ENCODE assay signal across 11 cellular contexts in genomic region chr1:113808450-113809195, GRCh38. TPM values are rescaled to one million over a fixed set of nuclear protein-coding genes. Genes with fewer than 3 reads are reported as not detected.
DNase-seq lines count a peak whose midpoint lies in the region; ATAC-seq and TF ChIP-seq lines count a peak whose summit lies in the region.
"Had no signal": no experiment of that assay in that cellular context is flagged by ENCODE, and none has a peak within 500 bp of the region (broad histone marks: within the 10 kb centered on the region; RNA-seq: fewer than 3 reads in every experiment).

No MANE protein-coding gene starts in this region.

- CTCF ChIA-PET in activated CD4-positive, alpha-beta memory T cell treated with anti-CD3 and anti-CD28 coated beads for 36 hours (lab: Charles Lee): no interaction called here

- TF ChIP-seq CTCF in foreskin keratinocyte (conservative IDR thresholded peaks at IDR 0.05) (no peak), thoracic aorta (IDR thresholded peaks at IDR 0.05) (no peak)

- ATAC-seq in activated T-cell treated with anti-CD3 and anti-CD28 coated beads, Interleukin-2, amount 50 U/mL, for 4 hours: no peak
- ATAC-seq in foreskin keratinocyte: no peak
- no peak for ATAC-seq in thoracic aorta (ENCODE audit: insufficient number of reproducible peaks, low FRiP score, low read depth)
- no peak for ATAC-seq in GM19452 (IDR thresholded peaks at IDR 0.05; ENCODE audit: unreplicated experiment)

- intact Hi-C loops in activated CD4-positive, alpha-beta memory T cell treated with anti-CD3 and anti-CD28 coated beads for 36 hours (cut with micrococcal nuclease): no loop called here

- no peak overlapping the region for H3K27ac Mint-ChIP-seq in activated T-cell treated with anti-CD3 and anti-CD28 coated beads, Interleukin-2, amount 50 U/mL, for 24 hours
- H3K27ac Mint-ChIP-seq in activated CD4-positive, alpha-beta memory T cell treated with anti-CD3 and anti-CD28 coated beads for 36 hours: peak overlapping the region; percentile 38
- H3K27ac Mint-ChIP-seq: activated B cell treated with CpG ODN at 0.5 μM for 24 hours had no signal

- H3K4me3 Mint-ChIP-seq in activated T-cell treated with anti-CD3 and anti-CD28 coated beads, Interleukin-2, amount 50 U/mL, for 24 hours: peak overlapping the region; percentile 32
- no peak overlapping the region for H3K4me3 Mint-ChIP-seq in activated T-cell treated with anti-CD3 and anti-CD28 coated beads, Interleukin-2, amount 50 U/mL, for 4 hours
- no peak overlapping the region for H3K4me3 Mint-ChIP-seq in activated CD4-positive, alpha-beta memory T cell treated with anti-CD3 and anti-CD28 coated beads for 36 hours
- H3K4me3 Mint-ChIP-seq: activated B cell treated with CpG ODN at 0.5 μM for 24 hours had no signal

- peaks cover 50% of the 10 kb centered on the region for H3K36me3 Mint-ChIP-seq in activated T-cell treated with anti-CD3 and anti-CD28 coated beads, Interleukin-2, amount 50 U/mL, for 24 hours (ENCODE audit: low read depth)
- H3K36me3 Mint-ChIP-seq in activated T-cell treated with anti-CD3 and anti-CD28 coated beads, Interleukin-2, amount 50 U/mL, for 4 hours (ENCODE audit: insufficient read depth): peaks cover 11% of the 10 kb centered on the region
- H3K36me3 Mint-ChIP-seq in activated CD4-positive, alpha-beta memory T cell treated with anti-CD3 and anti-CD28 coated beads for 36 hours: peaks cover 11% of the 10 kb centered on the region

- POLR2A ChIA-PET in activated CD4-positive, alpha-beta memory T cell treated with anti-CD3 and anti-CD28 coated beads for 36 hours (lab: Charles Lee): no interaction called here

- no peaks in the 10 kb centered on the region for H3K36me3 ChIP-seq in thoracic aorta

- peaks cover 69% of the 10 kb centered on the region for H3K4me1 Mint-ChIP-seq in activated T-cell treated with anti-CD3 and anti-CD28 coated beads, Interleukin-2, amount 50 U/mL, for 24 hours (ENCODE audit: low read depth)
- H3K4me1 Mint-ChIP-seq in activated T-cell treated with anti-CD3 and anti-CD28 coated beads, Interleukin-2, amount 50 U/mL, for 4 hours (ENCODE audit: low read depth): peaks cover 58% of the 10 kb centered on the region
- H3K4me1 Mint-ChIP-seq in activated CD4-positive, alpha-beta memory T cell treated with anti-CD3 and anti-CD28 coated beads for 36 hours (ENCODE audit: low read depth): peaks cover 56% of the 10 kb centered on the region

- H3K9me3 ChIP-seq in thoracic aorta: no peaks in the 10 kb centered on the region

- no peak for DNase-seq in activated T-cell treated with anti-CD3 and anti-CD28 coated beads, Interleukin-2, amount 50 U/mL, for 24 hours
- DNase-seq in activated T-cell treated with anti-CD3 and anti-CD28 coated beads, Interleukin-2, amount 50 U/mL, for 4 hours: no peak
- DNase-seq in activated CD4-positive, alpha-beta memory T cell treated with anti-CD3 and anti-CD28 coated beads for 36 hours: no peak
- DNase-seq in foreskin keratinocyte (peak in 1 of 2 donors; percentile 11), thoracic aorta (ENCODE audit: low spot score) (no peak), HuH-7 (ENCODE audit: low spot score) (no peak), NCI-H146 treated with DMSO at 0.1 percent for 48 hours (lab: John Stamatoyannopoulos, UW; ENCODE audit: unreplicated experiment) (no peak)
- DNase-seq: activated B cell treated with CpG ODN at 0.5 μM for 24 hours, NCI-H1436 treated with DMSO at 0.1 percent for 48 hours, retina had no signal

- peak overlapping the region; percentile 83 for H3K4me3 ChIP-seq in thoracic aorta

- peak overlapping the region; percentile 3 for H3K27ac ChIP-seq in foreskin keratinocyte
- no peak overlapping the region for H3K27ac ChIP-seq in thoracic aorta

- H3K4me1 ChIP-seq in foreskin keratinocyte (peaks cover 35% of the 10 kb centered on the region), thoracic aorta (ENCODE audit: control insufficient read depth in 1 of 2, low read depth in 2 of 2) (peaks cover 39% of the 10 kb centered on the region in 2 donors)

- H3K9me3 Mint-ChIP-seq in activated T-cell treated with anti-CD3 and anti-CD28 coated beads, Interleukin-2, amount 50 U/mL, for 24 hours: no peaks in the 10 kb centered on the region
- H3K9me3 Mint-ChIP-seq in activated T-cell treated with anti-CD3 and anti-CD28 coated beads, Interleukin-2, amount 50 U/mL, for 4 hours: no peaks in the 10 kb centered on the region
- no peaks in the 10 kb centered on the region for H3K9me3 Mint-ChIP-seq in activated CD4-positive, alpha-beta memory T cell treated with anti-CD3 and anti-CD28 coated beads for 36 hours
- H3K9me3 Mint-ChIP-seq: activated B cell treated with CpG ODN at 0.5 μM for 24 hours had no signal

- H3K27me3 Mint-ChIP-seq in activated T-cell treated with anti-CD3 and anti-CD28 coated beads, Interleukin-2, amount 50 U/mL, for 24 hours: no peaks in the 10 kb centered on the region
- no peaks in the 10 kb centered on the region for H3K27me3 Mint-ChIP-seq in activated T-cell treated with anti-CD3 and anti-CD28 coated beads, Interleukin-2, amount 50 U/mL, for 4 hours (ENCODE audit: low read depth)
- H3K27me3 Mint-ChIP-seq in activated CD4-positive, alpha-beta memory T cell treated with anti-CD3 and anti-CD28 coated beads for 36 hours: no peaks in the 10 kb centered on the region
- H3K27me3 Mint-ChIP-seq: activated B cell treated with CpG ODN at 0.5 μM for 24 hours had no signal

- H3K27me3 ChIP-seq in foreskin keratinocyte (no peaks in the 10 kb centered on the region), thoracic aorta (replicated peaks; ENCODE audit: insufficient read depth) (no peaks in the 10 kb centered on the region)

RNA-seq across cellular contexts. Expression of gene RSBN1, which starts 3.7 kb away (rescaled TPM):
- 10 to 100 TPM; 15.4 to 20.2 (median 17.2) TPM for total RNA-seq in activated T-cell treated with anti-CD3 and anti-CD28 coated beads, Interleukin-2, amount 50 U/mL, for 4 hours
- 10 to 100 TPM; 17.5 to 18.5 TPM for total RNA-seq in activated CD4-positive, alpha-beta memory T cell treated with anti-CD3 and anti-CD28 coated beads for 36 hours
- total RNA-seq in foreskin keratinocyte (11.7 and 12.3 TPM in 2 replicates), thoracic aorta (10 to 100 TPM; 16.1 to 23.5 TPM)
- polyA plus RNA-seq in foreskin keratinocyte: 2.0 and 2.5 TPM in 2 replicates

RNA-seq across cellular contexts. Expression of gene PHTF1, which starts 49.3 kb away (rescaled TPM):
- total RNA-seq in activated T-cell treated with anti-CD3 and anti-CD28 coated beads, Interleukin-2, amount 50 U/mL, for 4 hours: 10 to 100 TPM in 1 of 3 donors, 1 to 10 TPM in 2; 9.1 to 10.9 (median 9.9) TPM
- total RNA-seq in activated CD4-positive, alpha-beta memory T cell treated with anti-CD3 and anti-CD28 coated beads for 36 hours: 10 to 100 TPM; 12.6 to 12.9 TPM
- total RNA-seq in foreskin keratinocyte (12.0 and 13.5 TPM in 2 replicates), thoracic aorta (10 to 100 TPM; 21.2 to 21.3 TPM)
- polyA plus RNA-seq in foreskin keratinocyte: 5.9 and 6.3 TPM in 2 replicates
